Comparison of ENCODE assay signal across 1 cellular context in genomic region chr1:995665-996633, GRCh38.
TF ChIP-seq lines count a peak whose summit lies in the region.

No MANE protein-coding gene starts in this region.

TF ChIP-seq in GM23338, 12 proteins besides CTCF, POLR2A, EP300 and RAD21 (continued from another document):
- TF ChIP-seq, protein P1, sequence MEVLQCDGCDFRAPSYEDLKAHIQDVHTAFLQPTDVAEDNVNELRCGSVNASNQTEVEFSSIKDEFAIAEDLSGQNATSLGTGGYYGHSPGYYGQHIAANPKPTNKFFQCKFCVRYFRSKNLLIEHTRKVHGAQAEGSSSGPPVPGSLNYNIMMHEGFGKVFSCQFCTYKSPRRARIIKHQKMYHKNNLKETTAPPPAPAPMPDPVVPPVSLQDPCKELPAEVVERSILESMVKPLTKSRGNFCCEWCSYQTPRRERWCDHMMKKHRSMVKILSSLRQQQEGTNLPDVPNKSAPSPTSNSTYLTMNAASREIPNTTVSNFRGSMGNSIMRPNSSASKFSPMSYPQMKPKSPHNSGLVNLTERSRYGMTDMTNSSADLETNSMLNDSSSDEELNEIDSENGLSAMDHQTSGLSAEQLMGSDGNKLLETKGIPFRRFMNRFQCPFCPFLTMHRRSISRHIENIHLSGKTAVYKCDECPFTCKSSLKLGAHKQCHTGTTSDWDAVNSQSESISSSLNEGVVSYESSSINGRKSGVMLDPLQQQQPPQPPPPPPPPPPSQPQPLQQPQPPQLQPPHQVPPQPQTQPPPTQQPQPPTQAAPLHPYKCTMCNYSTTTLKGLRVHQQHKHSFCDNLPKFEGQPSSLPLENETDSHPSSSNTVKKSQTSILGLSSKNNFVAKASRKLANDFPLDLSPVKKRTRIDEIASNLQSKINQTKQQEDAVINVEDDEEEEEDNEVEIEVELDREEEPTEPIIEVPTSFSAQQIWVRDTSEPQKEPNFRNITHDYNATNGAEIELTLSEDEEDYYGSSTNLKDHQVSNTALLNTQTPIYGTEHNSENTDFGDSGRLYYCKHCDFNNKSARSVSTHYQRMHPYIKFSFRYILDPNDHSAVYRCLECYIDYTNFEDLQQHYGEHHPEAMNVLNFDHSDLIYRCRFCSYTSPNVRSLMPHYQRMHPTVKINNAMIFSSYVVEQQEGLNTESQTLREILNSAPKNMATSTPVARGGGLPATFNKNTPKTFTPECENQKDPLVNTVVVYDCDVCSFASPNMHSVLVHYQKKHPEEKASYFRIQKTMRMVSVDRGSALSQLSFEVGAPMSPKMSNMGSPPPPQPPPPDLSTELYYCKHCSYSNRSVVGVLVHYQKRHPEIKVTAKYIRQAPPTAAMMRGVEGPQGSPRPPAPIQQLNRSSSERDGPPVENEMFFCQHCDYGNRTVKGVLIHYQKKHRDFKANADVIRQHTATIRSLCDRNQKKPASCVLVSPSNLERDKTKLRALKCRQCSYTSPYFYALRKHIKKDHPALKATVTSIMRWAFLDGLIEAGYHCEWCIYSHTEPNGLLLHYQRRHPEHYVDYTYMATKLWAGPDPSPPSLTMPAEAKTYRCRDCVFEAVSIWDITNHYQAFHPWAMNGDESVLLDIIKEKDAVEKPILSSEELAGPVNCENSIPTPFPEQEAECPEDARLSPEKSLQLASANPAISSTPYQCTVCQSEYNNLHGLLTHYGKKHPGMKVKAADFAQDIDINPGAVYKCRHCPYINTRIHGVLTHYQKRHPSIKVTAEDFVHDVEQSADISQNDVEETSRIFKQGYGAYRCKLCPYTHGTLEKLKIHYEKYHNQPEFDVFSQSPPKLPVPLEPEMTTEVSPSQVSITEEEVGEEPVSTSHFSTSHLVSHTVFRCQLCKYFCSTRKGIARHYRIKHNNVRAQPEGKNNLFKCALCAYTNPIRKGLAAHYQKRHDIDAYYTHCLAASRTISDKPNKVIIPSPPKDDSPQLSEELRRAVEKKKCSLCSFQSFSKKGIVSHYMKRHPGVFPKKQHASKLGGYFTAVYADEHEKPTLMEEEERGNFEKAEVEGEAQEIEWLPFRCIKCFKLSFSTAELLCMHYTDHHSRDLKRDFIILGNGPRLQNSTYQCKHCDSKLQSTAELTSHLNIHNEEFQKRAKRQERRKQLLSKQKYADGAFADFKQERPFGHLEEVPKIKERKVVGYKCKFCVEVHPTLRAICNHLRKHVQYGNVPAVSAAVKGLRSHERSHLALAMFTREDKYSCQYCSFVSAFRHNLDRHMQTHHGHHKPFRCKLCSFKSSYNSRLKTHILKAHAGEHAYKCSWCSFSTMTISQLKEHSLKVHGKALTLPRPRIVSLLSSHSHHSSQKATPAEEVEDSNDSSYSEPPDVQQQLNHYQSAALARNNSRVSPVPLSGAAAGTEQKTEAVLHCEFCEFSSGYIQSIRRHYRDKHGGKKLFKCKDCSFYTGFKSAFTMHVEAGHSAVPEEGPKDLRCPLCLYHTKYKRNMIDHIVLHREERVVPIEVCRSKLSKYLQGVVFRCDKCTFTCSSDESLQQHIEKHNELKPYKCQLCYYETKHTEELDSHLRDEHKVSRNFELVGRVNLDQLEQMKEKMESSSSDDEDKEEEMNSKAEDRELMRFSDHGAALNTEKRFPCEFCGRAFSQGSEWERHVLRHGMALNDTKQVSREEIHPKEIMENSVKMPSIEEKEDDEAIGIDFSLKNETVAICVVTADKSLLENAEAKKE (CRISPR knock-in tag; IDR thresholded peaks at IDR 0.05), result no peak
- no peak for TF ChIP-seq CREB1 (CRISPR knock-in tag; IDR thresholded peaks at IDR 0.05; ENCODE audit: low read depth)
- TF ChIP-seq, protein P2, sequence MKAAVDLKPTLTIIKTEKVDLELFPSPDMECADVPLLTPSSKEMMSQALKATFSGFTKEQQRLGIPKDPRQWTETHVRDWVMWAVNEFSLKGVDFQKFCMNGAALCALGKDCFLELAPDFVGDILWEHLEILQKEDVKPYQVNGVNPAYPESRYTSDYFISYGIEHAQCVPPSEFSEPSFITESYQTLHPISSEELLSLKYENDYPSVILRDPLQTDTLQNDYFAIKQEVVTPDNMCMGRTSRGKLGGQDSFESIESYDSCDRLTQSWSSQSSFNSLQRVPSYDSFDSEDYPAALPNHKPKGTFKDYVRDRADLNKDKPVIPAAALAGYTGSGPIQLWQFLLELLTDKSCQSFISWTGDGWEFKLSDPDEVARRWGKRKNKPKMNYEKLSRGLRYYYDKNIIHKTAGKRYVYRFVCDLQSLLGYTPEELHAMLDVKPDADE (IDR thresholded peaks at IDR 0.05), result no peak
- TF ChIP-seq ZNF114 (CRISPR knock-in tag; IDR thresholded peaks at IDR 0.05), result no peak
- TF ChIP-seq ZNF331 (CRISPR knock-in tag; IDR thresholded peaks at IDR 0.05; ENCODE audit: low read depth), result no peak
